21 cellular contexts compared by ENCODE assay signal in the genomic region with DNA sequence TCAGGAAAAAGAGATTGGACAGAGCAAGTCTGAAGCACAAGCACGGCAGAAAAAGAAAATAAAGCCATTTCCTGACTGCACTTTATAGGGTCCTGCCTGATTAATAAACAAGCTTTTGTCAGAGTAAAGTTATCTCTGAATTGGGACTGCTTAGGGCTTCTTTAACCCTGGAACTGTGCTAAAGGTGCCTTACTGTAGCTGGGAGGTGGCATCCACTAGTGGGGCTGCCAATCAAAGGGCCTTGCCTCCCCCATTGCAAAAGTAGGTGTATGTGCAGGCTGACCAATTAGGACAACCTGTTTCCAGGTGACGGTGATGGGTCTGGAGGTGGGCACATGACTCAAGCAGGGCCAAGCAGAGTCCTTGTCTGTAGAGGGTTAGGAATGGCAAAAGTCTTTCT. TPM values are rescaled to one million over a fixed set of nuclear protein-coding genes. Genes with fewer than 3 reads are reported as not detected.
DNase-seq lines count a peak whose midpoint lies in the region; ATAC-seq, FAIRE-seq and TF ChIP-seq lines count a peak whose summit lies in the region.
"Had no signal": no experiment of that assay in that cellular context is flagged by ENCODE, and none has a peak within 500 bp of the region (broad histone marks: within the 10 kb centered on the region; RNA-seq: fewer than 3 reads in every experiment).

No MANE protein-coding gene starts in this region.

- peaks cover 3% of the 10 kb centered on the region for H3K9me3 Mint-ChIP-seq in activated naive CD8-positive, alpha-beta T cell treated with anti-CD3 and anti-CD28 coated beads, Interleukin-2, amount 50 U/mL, for 24 hours
- no peaks in the 10 kb centered on the region for H3K9me3 Mint-ChIP-seq in activated naive CD8-positive, alpha-beta T cell treated with anti-CD3 and anti-CD28 coated beads for 36 hours
- no peaks in the 10 kb centered on the region for H3K9me3 Mint-ChIP-seq in mesothelial cell of epicardium

- no peaks in the 10 kb centered on the region for H3K79me1 ChIP-seq in H1 (ENCODE audit: low read depth, low read length)

- no peaks in the 10 kb centered on the region for H3K23me2 ChIP-seq in H1 (ENCODE audit: low read depth, low read length)

- H2BK15ac ChIP-seq in H1 (ENCODE audit: low read length), result no peak overlapping the region

- H3K4me3 ChIP-seq in H1 (ENCODE audit: extremely low read depth in 1 of 4, insufficient read depth in 2 of 4, low read depth in 3 of 4, low read length in 4 of 4), result no peak overlapping the region
- H3K4me3 ChIP-seq: K562 had no signal

- no peaks in the 10 kb centered on the region for H4K20me1 ChIP-seq in H1 (replicated peaks in 1 of 2; ENCODE audit: control insufficient read depth in 1 of 2, insufficient read depth in 2 of 2, low read length in 2 of 2)

- H2BK20ac ChIP-seq in H1 (ENCODE audit: low read length), result 0 out of 2 replicates have a peak overlapping the region, but pooled peaks have one; percentile 72

- H3K56ac ChIP-seq in H1 (replicated peaks; ENCODE audit: insufficient read length, low read depth, low read length), result no peak overlapping the region

- TF ChIP-seq CTCF in H1 (IDR thresholded peaks at IDR 0.05; ENCODE audit: control extremely low read depth in 1 of 3, insufficient read depth in 1 of 3, low read depth in 1 of 3, low read length in 3 of 3) (no peak), mesothelial cell of epicardium (IDR thresholded peaks at IDR 0.05; ENCODE audit: unreplicated experiment) (no peak)

- H3K4me2 ChIP-seq in H1 (ENCODE audit: insufficient read depth in 1 of 2, low read depth in 2 of 2, low read length in 2 of 2), result no peak overlapping the region

- no peak for DNase-seq in activated naive CD8-positive, alpha-beta T cell treated with anti-CD3 and anti-CD28 coated beads, Interleukin-2, amount 50 U/mL, for 24 hours
- DNase-seq in activated naive CD8-positive, alpha-beta T cell treated with anti-CD3 and anti-CD28 coated beads for 36 hours, result no peak
- no peak for DNase-seq in H1 (ENCODE audit: low read depth in 1 of 2, low spot score in 2 of 2)
- DNase-seq in mesothelial cell of epicardium (ENCODE audit: low spot score in 2 of 2, unreplicated experiment in 2 of 2), result no peak
- no peak for DNase-seq in NOMO-1 treated with dmso at 0.1 percent for 144 hours (lab: John Stamatoyannopoulos, UW; ENCODE audit: unreplicated experiment)
- no peak for DNase-seq in HPDE6-E6E7 (ENCODE audit: extremely low spot score)
- DNase-seq in nucleus accumbens (lab: John Stamatoyannopoulos, UW), result no peak
- DNase-seq: AML-193, DMS79 treated with DMSO at 0.1 percent for 48 hours, H7, NCI-H1105, NCI-H2081, NCI-H2171 treated with DMSO at 0.1 percent for 48 hours, NCI-H446, Right ventricle myocardium superior, SW 1271 had no signal

- H3K4ac ChIP-seq in H1 (replicated peaks; ENCODE audit: insufficient read length, low read depth, low read length), result no peak overlapping the region

- H3K14ac ChIP-seq in H1 (ENCODE audit: insufficient read length), result no peak overlapping the region

- H2BK120ac ChIP-seq in H1 (replicated peaks; ENCODE audit: low read depth, low read length), result no peak overlapping the region

- H3K23ac ChIP-seq in H1 (ENCODE audit: insufficient read length), result no peak overlapping the region

- H2BK5ac ChIP-seq in H1 (ENCODE audit: low read depth, low read length), result no peak overlapping the region

- H3K36me3 Mint-ChIP-seq in activated naive CD8-positive, alpha-beta T cell treated with anti-CD3 and anti-CD28 coated beads, Interleukin-2, amount 50 U/mL, for 24 hours (ENCODE audit: low read depth), result peaks cover 2% of the 10 kb centered on the region
- no peaks in the 10 kb centered on the region for H3K36me3 Mint-ChIP-seq in activated naive CD8-positive, alpha-beta T cell treated with anti-CD3 and anti-CD28 coated beads for 36 hours
- H3K36me3 Mint-ChIP-seq in mesothelial cell of epicardium, result no peaks in the 10 kb centered on the region

- no peaks in the 10 kb centered on the region for H3K36me3 ChIP-seq in H1 (ENCODE audit: control insufficient read depth in 2 of 4, insufficient read depth in 4 of 4, low read length in 3 of 4)

- no peak overlapping the region for H2AK5ac ChIP-seq in H1 (ENCODE audit: low read depth, low read length)

- H3K4me1 ChIP-seq in H1 (replicated peaks in 1 of 4; ENCODE audit: control insufficient read depth in 3 of 4, insufficient read depth in 4 of 4, low read length in 3 of 4), result no peaks in the 10 kb centered on the region

- ATAC-seq in activated naive CD8-positive, alpha-beta T cell treated with anti-CD3 and anti-CD28 coated beads, Interleukin-2, amount 50 U/mL, for 24 hours, result no peak
- ATAC-seq in GM21619 (IDR thresholded peaks at IDR 0.05; ENCODE audit: unreplicated experiment), result no peak
- ATAC-seq: K562 had no signal

- 93% methylated on average over 2 of the region's 2 CpGs; no CpG with 5 or more reads in 1 of the 2 experiments for WGBS in H1 (ENCODE audit: extremely low coverage in 1 of 2, insufficient coverage in 1 of 2, insufficient read length in 1 of 2, insufficient replicate concordance in 2 of 2, low coverage in 1 of 2, low lambda C conversion rate in 2 of 2, missing lambda C conversion rate in 1 of 2), 2 experiments

- no peak for FAIRE-seq in H1 (lab: Jason Lieb, UNC)
- FAIRE-seq: G401.6, K562 had no signal

- POLR2A ChIA-PET in H1 (lab: Charles Lee; ENCODE audit: partially characterized antibody), result no interaction called here

- no peak overlapping the region for H3K9ac ChIP-seq in H1 (replicated peaks in 1 of 4; ENCODE audit: extremely low read depth in 1 of 4, low read depth in 3 of 4, low read length in 3 of 4)

- H3K18ac ChIP-seq in H1 (ENCODE audit: extremely low read depth, low read length), result no peak overlapping the region

- no peak for TF ChIP-seq POLR2A in H1 (IDR thresholded peaks at IDR 0.05; ENCODE audit: control extremely low read depth in 1 of 2, low read depth in 2 of 2, low read length in 2 of 2)

- CTCF ChIA-PET in H1 (lab: Charles Lee; ENCODE audit: partially characterized antibody), result no interaction called here

- H2AFZ ChIP-seq in H1 (ENCODE audit: low read length), result peak overlapping the region; percentile 62; the same call in 1 of the 2 replicates

- no peaks in the 10 kb centered on the region for H3K9me3 ChIP-seq in H1 (ENCODE audit: insufficient read depth in 2 of 2, low read depth in 1 of 2, low read length in 1 of 2)

- H3K27ac Mint-ChIP-seq in activated naive CD8-positive, alpha-beta T cell treated with anti-CD3 and anti-CD28 coated beads, Interleukin-2, amount 50 U/mL, for 24 hours, result peak overlapping the region; percentile 29
- no peak overlapping the region for H3K27ac Mint-ChIP-seq in activated naive CD8-positive, alpha-beta T cell treated with anti-CD3 and anti-CD28 coated beads for 36 hours
- H3K27ac Mint-ChIP-seq in mesothelial cell of epicardium, result peak overlapping the region; percentile 25

- H2BK12ac ChIP-seq in H1 (ENCODE audit: low read depth, low read length), result no peak overlapping the region

- no peak overlapping the region for H4K5ac ChIP-seq in H1 (ENCODE audit: insufficient read length, low read depth, low read length)

- no peaks in the 10 kb centered on the region for H3K79me2 ChIP-seq in H1 (ENCODE audit: control insufficient read depth in 1 of 2, insufficient read depth in 2 of 2, low read length in 2 of 2)

- no peak overlapping the region for H3K27ac ChIP-seq in H1 (ENCODE audit: low read depth, low read length)
- H3K27ac ChIP-seq: 22Rv1 had no signal

- H4K91ac ChIP-seq in H1 (replicated peaks; ENCODE audit: insufficient read length, low read length), result no peak overlapping the region

- H4K8ac ChIP-seq in H1 (ENCODE audit: extremely low read depth, insufficient read depth, low read length), result peak overlapping the region; percentile 71; the same call in 1 of the 2 replicates

- H3K27me3 Mint-ChIP-seq in activated naive CD8-positive, alpha-beta T cell treated with anti-CD3 and anti-CD28 coated beads, Interleukin-2, amount 50 U/mL, for 24 hours, result peaks cover 5% of the 10 kb centered on the region
- H3K27me3 Mint-ChIP-seq in activated naive CD8-positive, alpha-beta T cell treated with anti-CD3 and anti-CD28 coated beads for 36 hours, result no peaks in the 10 kb centered on the region
- no peaks in the 10 kb centered on the region for H3K27me3 Mint-ChIP-seq in mesothelial cell of epicardium (ENCODE audit: low read depth)

- H3K27me3 ChIP-seq in H1 (replicated peaks in 1 of 4; ENCODE audit: control insufficient read depth in 3 of 4, extremely low read depth in 1 of 4, insufficient read depth in 3 of 4, low read length in 3 of 4), result no peaks in the 10 kb centered on the region

- TF ChIP-seq EP300 in H1 (IDR thresholded peaks at IDR 0.05; ENCODE audit: borderline replicate concordance in 1 of 2, low read depth in 2 of 2, low read length in 2 of 2), result no peak

- H3K4me1 Mint-ChIP-seq in activated naive CD8-positive, alpha-beta T cell treated with anti-CD3 and anti-CD28 coated beads, Interleukin-2, amount 50 U/mL, for 24 hours, result peaks cover 32% of the 10 kb centered on the region
- H3K4me1 Mint-ChIP-seq in activated naive CD8-positive, alpha-beta T cell treated with anti-CD3 and anti-CD28 coated beads for 36 hours, result peaks cover 8% of the 10 kb centered on the region
- H3K4me1 Mint-ChIP-seq in mesothelial cell of epicardium, result peaks cover 33% of the 10 kb centered on the region

- no peak overlapping the region for H3K4me3 Mint-ChIP-seq in activated naive CD8-positive, alpha-beta T cell treated with anti-CD3 and anti-CD28 coated beads, Interleukin-2, amount 50 U/mL, for 24 hours
- no peak overlapping the region for H3K4me3 Mint-ChIP-seq in activated naive CD8-positive, alpha-beta T cell treated with anti-CD3 and anti-CD28 coated beads for 36 hours
- H3K4me3 Mint-ChIP-seq in mesothelial cell of epicardium, result no peak overlapping the region
- H3K4me3 Mint-ChIP-seq: CD14-positive monocyte had no signal

- no peak for TF ChIP-seq RAD21 in H1 (IDR thresholded peaks at IDR 0.05 in 1 of 2, conservative IDR thresholded peaks at IDR 0.05 in 1 of 2; ENCODE audit: low read depth in 2 of 2, low read length in 2 of 2)

RNA-seq across cellular contexts. Expression of gene RAPH1, which starts 57.4 kb away (rescaled TPM):
- total RNA-seq in activated naive CD8-positive, alpha-beta T cell treated with anti-CD3 and anti-CD28 coated beads for 36 hours, result 1 to 10 TPM; 1.9 to 2.3 TPM
- total RNA-seq in H1 (2021; fragmentation: NEBNext Ultra II Directional; extraction: Animal tissue kit (Norgen Biotek cat#: 25700)), result 27.4 and 28.3 TPM in 2 replicates
- 3.5 and 3.8 TPM in 2 replicates for polyA plus RNA-seq in H1 (2011; rRNA removed)
- polyA plus RNA-seq in H1 (2011; cell fraction: cytosol; rRNA removed), result 3.3 TPM
- 4.8 TPM for polyA plus RNA-seq in H1 (2011; cell fraction: nucleus; rRNA removed)
- 4.9 to 9.0 TPM (median 7.0 TPM) in 4 replicates for polyA plus RNA-seq in H1 (2012, experiment 1 of 2)
- polyA plus RNA-seq in H1 (2012, experiment 2 of 2), result 1.2 TPM
- polyA plus RNA-seq in H1 (2013, experiment 1 of 2), result 7.7 TPM
- 7.4 TPM for polyA plus RNA-seq in H1 (2013, experiment 2 of 2)
- 16.2 and 20.9 TPM in 2 replicates for polyA minus RNA-seq in H1 (2011; rRNA and poly(A)+ RNA removed)
- 13.5 TPM for polyA minus RNA-seq in H1 (2011; cell fraction: cytosol; rRNA and poly(A)+ RNA removed)
- 13.7 TPM for polyA minus RNA-seq in H1 (2011; cell fraction: nucleus; rRNA and poly(A)+ RNA removed)
- total RNA-seq in mesothelial cell of epicardium, result 25.2 to 30.3 TPM (median 27.1 TPM) in 3 replicates
